In genomic region chr16:67399218-67399733, GRCh38 we compare ENCODE assay signal across 9 cellular contexts. TPM values are rescaled to one million over a fixed set of nuclear protein-coding genes. Genes with fewer than 3 reads are reported as not detected.
DNase-seq lines count a peak whose midpoint lies in the region; ATAC-seq, FAIRE-seq and TF ChIP-seq lines count a peak whose summit lies in the region.
"Had no signal": no experiment of that assay in that cellular context is flagged by ENCODE, and none has a peak within 500 bp of the region (broad histone marks: within the 10 kb centered on the region; RNA-seq: fewer than 3 reads in every experiment).

No MANE protein-coding gene starts in this region.

- peaks cover under 1% of the 10 kb centered on the region for H3K27me3 ChIP-seq in HL-60 (ENCODE audit: insufficient read depth, poor library complexity, severe bottlenecking)
- no peaks in the 10 kb centered on the region for H3K27me3 ChIP-seq in prostate gland (replicated peaks; ENCODE audit: insufficient read depth)

- no peaks in the 10 kb centered on the region for H3K9me3 Mint-ChIP-seq in activated T-cell treated with anti-CD3 and anti-CD28 coated beads, Interleukin-2, amount 50 U/mL, for 4 hours
- H3K9me3 Mint-ChIP-seq in glutamatergic neuron (ENCODE audit: unreplicated experiment) = peaks cover 4% of the 10 kb centered on the region

- peaks cover 15% of the 10 kb centered on the region for H3K4me1 ChIP-seq in A549
- peaks cover 17% of the 10 kb centered on the region for H3K4me1 ChIP-seq in prostate gland (replicated peaks)

- H3K4me2 ChIP-seq in A549 = no peak overlapping the region

- TF ChIP-seq CTCF in A549 (IDR thresholded peaks at IDR 0.05) = peak; percentile 62
- TF ChIP-seq CTCF in HL-60 (IDR thresholded peaks at IDR 0.05; ENCODE audit: insufficient read depth, low read length) = peak; percentile 53
- TF ChIP-seq CTCF in glutamatergic neuron (IDR thresholded peaks at IDR 0.05; ENCODE audit: partially characterized antibody, unreplicated experiment) = peak; percentile 81
- TF ChIP-seq CTCF in prostate gland (IDR thresholded peaks at IDR 0.05) = peak; percentile 65 to 85 (median 76)

- peak; percentile 37 to 52 for DNase-seq in A549 (ENCODE audit: low read depth in 1 of 2, low spot score in 1 of 2)
- peak in 1 of 2 experiments; percentile 36 for DNase-seq in HL-60 (ENCODE audit: low read depth in 1 of 2, low spot score in 1 of 2)
- DNase-seq in activated T-cell treated with anti-CD3 and anti-CD28 coated beads, Interleukin-2, amount 50 U/mL, for 4 hours = peak; percentile 33
- peak; percentile 85 for DNase-seq in glutamatergic neuron
- DNase-seq in prostate gland (ENCODE audit: low spot score) = no peak
- no peak for DNase-seq in NCI-H82 (lab: John Stamatoyannopoulos, UW)
- no peak for DNase-seq in effector CD4-positive, alpha-beta T cell

- H3K4me3 ChIP-seq in A549 = no peak overlapping the region
- no peak overlapping the region for H3K4me3 ChIP-seq in HL-60 (replicated peaks; ENCODE audit: insufficient read depth, low read length)
- H3K4me3 ChIP-seq in prostate gland = no peak overlapping the region

- TF ChIP-seq POLR2A in A549 (IDR thresholded peaks at IDR 0.05; ENCODE audit: low read length) (no peak), prostate gland (IDR thresholded peaks at IDR 0.05) (no peak)

- H3K36me3 ChIP-seq in prostate gland = no peaks in the 10 kb centered on the region

- 76% methylated on average over 23 of the region's 42 CpGs for WGBS in A549 (ENCODE audit: missing lambda C conversion rate)
- whole genome bisulfite sequencing in prostate gland = 32% methylated on average over 33 of the region's 42 CpGs

- intact Hi-C loops in prostate gland (cut with DNase I) = loop anchor here (5.0 to 10.0 kb wide), 2 partner anchors 114 to 142 kb away; no protein-coding TSS in a partner anchor

- H3K9me3 ChIP-seq in A549 (no peaks in the 10 kb centered on the region), prostate gland (no peaks in the 10 kb centered on the region)

- H3K27ac Mint-ChIP-seq in glutamatergic neuron (ENCODE audit: unreplicated experiment) = no peak overlapping the region

- POLR2A ChIA-PET in A549 (lab: Yijun Ruan, JAX) = no interaction called here

- no peak for TF ChIP-seq EP300 in A549 (IDR thresholded peaks at IDR 0.05)

- no peaks in the 10 kb centered on the region for H3K36me3 Mint-ChIP-seq in activated T-cell treated with anti-CD3 and anti-CD28 coated beads, Interleukin-2, amount 50 U/mL, for 4 hours (ENCODE audit: insufficient read depth)
- no peaks in the 10 kb centered on the region for H3K36me3 Mint-ChIP-seq in glutamatergic neuron (ENCODE audit: unreplicated experiment)

- peaks cover 3% of the 10 kb centered on the region for H3K4me1 Mint-ChIP-seq in activated T-cell treated with anti-CD3 and anti-CD28 coated beads, Interleukin-2, amount 50 U/mL, for 4 hours (ENCODE audit: low read depth)
- peaks cover 8% of the 10 kb centered on the region for H3K4me1 Mint-ChIP-seq in glutamatergic neuron (ENCODE audit: low read depth, unreplicated experiment)

- H3K27ac ChIP-seq in A549 (no peak overlapping the region), HL-60 (replicated peaks) (no peak overlapping the region), prostate gland (no peak overlapping the region)
- H3K27ac ChIP-seq: VCaP had no signal

- H3K4me3 Mint-ChIP-seq in activated T-cell treated with anti-CD3 and anti-CD28 coated beads, Interleukin-2, amount 50 U/mL, for 4 hours = no peak overlapping the region
- no peak overlapping the region for H3K4me3 Mint-ChIP-seq in glutamatergic neuron (ENCODE audit: unreplicated experiment)

- peak; percentile 51 to 83 for ATAC-seq in A549
- peak; percentile 79 to 82 for ATAC-seq in activated T-cell treated with anti-CD3 and anti-CD28 coated beads, Interleukin-2, amount 50 U/mL, for 4 hours
- no peak for ATAC-seq in GM19455 (IDR thresholded peaks at IDR 0.05; ENCODE audit: unreplicated experiment)

- TF ChIP-seq RAD21 in A549 (conservative IDR thresholded peaks at IDR 0.05 in 1 of 2, IDR thresholded peaks at IDR 0.05 in 1 of 2) = peak; percentile 63 to 70

- peaks cover 30% of the 10 kb centered on the region for H3K27me3 Mint-ChIP-seq in activated T-cell treated with anti-CD3 and anti-CD28 coated beads, Interleukin-2, amount 50 U/mL, for 4 hours (ENCODE audit: low read depth)
- H3K27me3 Mint-ChIP-seq in glutamatergic neuron (ENCODE audit: unreplicated experiment) = peaks cover 9% of the 10 kb centered on the region

- no peak for FAIRE-seq in A549 (lab: Jason Lieb, UNC)

- CTCF ChIA-PET in A549 (lab: Yijun Ruan, JAX) = interaction anchor here (0.6 to 4.1 kb wide), 41 partner anchors 8 to 435 kb away, joined by 3 to 34 read pairs (median 4); partner anchors contain the start of genes HSD11B2, KCTD19, LRRC36 and PLEKHG4

TF ChIP-seq in A549, 52 proteins besides CTCF, POLR2A, EP300 and RAD21:
- no peak for TF ChIP-seq CHD4 (IDR thresholded peaks at IDR 0.05; ENCODE audit: borderline replicate concordance)
- no peak for TF ChIP-seq USF2 (IDR thresholded peaks at IDR 0.05)
- no peak for TF ChIP-seq NFE2L2 (conservative IDR thresholded peaks at IDR 0.05; ENCODE audit: low read length)
- TF ChIP-seq SMC3 (IDR thresholded peaks at IDR 0.05) = peak; percentile 47; the same call in 2 of the 3 replicates
TF ChIP-seq in A549: peak in this region for 1.

RNA-seq across cellular contexts. Expression of gene TPPP3, which starts 6.0 kb away (rescaled TPM):
- 9.4 and 10.6 TPM in 2 replicates for polyA plus RNA-seq in A549 (2011; rRNA removed)
- polyA plus RNA-seq in A549 (2012; cell fraction: cytosol; rRNA removed) = 20.1 and 29.1 TPM in 2 replicates
- 21.8 and 32.6 TPM in 2 replicates for polyA plus RNA-seq in A549 (2012; cell fraction: nucleus; rRNA removed)
- polyA plus RNA-seq in A549 (2017; fragmentation: RNase III; extraction: RNeasy Plus Mini Kit Qiagen cat#74134 plus additional on column Dnase treatment) = 8.7 to 10.9 TPM (median 9.6 TPM) in 3 replicates
- polyA minus RNA-seq in A549 (2011; rRNA and poly(A)+ RNA removed) = 2.4 and 2.5 TPM in 2 replicates
- total RNA-seq in activated T-cell treated with anti-CD3 and anti-CD28 coated beads, Interleukin-2, amount 50 U/mL, for 4 hours = under 1 TPM in 1 of 3 donors, not detected in 2; 0.20 TPM
- total RNA-seq in glutamatergic neuron (ENCODE audit: unreplicated experiment) = 21.7 TPM
- total RNA-seq in prostate gland = 1 to 10 TPM; 3.4 to 10.0 TPM

RNA-seq across cellular contexts. Expression of gene ZDHHC1, which starts 17.0 kb away (rescaled TPM):
- polyA plus RNA-seq in A549 (2011; rRNA removed) (3.5 and 3.8 TPM in 2 replicates), A549 (2017; fragmentation: RNase III; extraction: RNeasy Plus Mini Kit Qiagen cat#74134 plus additional on column Dnase treatment) (5.0 to 7.2 TPM (median 5.9 TPM) in 3 replicates)
- 6.8 and 10.0 TPM in 2 replicates for polyA plus RNA-seq in A549 (2012; cell fraction: cytosol; rRNA removed)
- 27.1 and 31.1 TPM in 2 replicates for polyA plus RNA-seq in A549 (2012; cell fraction: nucleus; rRNA removed)
- 3.8 and 9.3 TPM in 2 replicates for polyA minus RNA-seq in A549 (2011; rRNA and poly(A)+ RNA removed)
- under 1 TPM; 0.61 to 0.99 (median 0.79) TPM for total RNA-seq in activated T-cell treated with anti-CD3 and anti-CD28 coated beads, Interleukin-2, amount 50 U/mL, for 4 hours
- total RNA-seq in glutamatergic neuron (ENCODE audit: unreplicated experiment) (4.6 TPM), prostate gland (10 to 100 TPM; 20.3 to 69.8 TPM)

RNA-seq across cellular contexts. Expression of gene HSD11B2, which starts 31.6 kb away (rescaled TPM):
- polyA plus RNA-seq in A549 (2011; rRNA removed) (0.53 and 0.75 TPM in 2 replicates), A549 (2017; fragmentation: RNase III; extraction: RNeasy Plus Mini Kit Qiagen cat#74134 plus additional on column Dnase treatment) (0.93 to 1.6 TPM (median 1.2 TPM) in 3 replicates)
- polyA plus RNA-seq in A549 (2012; cell fraction: cytosol; rRNA removed) = 1.3 and 1.5 TPM in 2 replicates
- 3.0 and 3.7 TPM in 2 replicates for polyA plus RNA-seq in A549 (2012; cell fraction: nucleus; rRNA removed)
- polyA minus RNA-seq in A549 (2011; rRNA and poly(A)+ RNA removed) = 0.21 and 0.39 TPM in 2 replicates
- total RNA-seq in activated T-cell treated with anti-CD3 and anti-CD28 coated beads, Interleukin-2, amount 50 U/mL, for 4 hours = 1 to 10 TPM; 3.9 to 6.1 (median 5.2) TPM
- total RNA-seq in glutamatergic neuron (ENCODE audit: unreplicated experiment) (6.0 TPM), prostate gland (10 to 100 TPM; 11.4 to 35.6 TPM)

Comparison
In these comparisons a context has a peak if more than half of its experiments do, and no peak if none do; other contexts are left out.
1. DNase-seq: peak in A549 (2 of 2), activated T-cell treated with anti-CD3 and anti-CD28 coated beads, Interleukin-2, amount 50 U/mL, for 4 hours (single experiment) and glutamatergic neuron (single experiment); none in prostate gland (single experiment), NCI-H82 (single experiment) and effector CD4-positive, alpha-beta T cell (single experiment).
2. Peak in every context shown above with its lines, with median percentiles within 50 percentile points of each other: CTCF ChIP-seq.